8 cellular contexts compared by ENCODE assay signal in genomic region chr1:39214021-39214713, GRCh38. TPM values are rescaled to one million over a fixed set of nuclear protein-coding genes. Genes with fewer than 3 reads are reported as not detected.
DNase-seq lines count a peak whose midpoint lies in the region; ATAC-seq and TF ChIP-seq lines count a peak whose summit lies in the region.

No MANE protein-coding gene starts in this region.

- peak in 1 of 7 donors; percentile 38 for DNase-seq in adrenal gland
- peak; percentile 40 for DNase-seq in iPS-NIHi11 (ENCODE audit: low spot score)
- no peak for DNase-seq in NAMALWA (ENCODE audit: low spot score)
- DNase-seq in NCI-H1417 treated with DMSO at 0.1 percent for 48 hours (lab: John Stamatoyannopoulos, UW), result no peak
- DNase-seq in stimulated activated CD4-positive, alpha-beta T cell treated with anti-CD3 and anti-CD28 coated beads, Interleukin-4, amount 100 ng/mL, for 24 hours, result no peak

- ATAC-seq in HG02981 (IDR thresholded peaks at IDR 0.05; ENCODE audit: unreplicated experiment), result no peak

- peak overlapping the region; percentile 1; the same call in 1 of the 2 replicates for H3K27ac ChIP-seq in HUES6 (ENCODE audit: low read depth, low read length)
- H3K27ac ChIP-seq in adrenal gland, result peak overlapping the region; percentile 52 to 79 (median 58)
- peak overlapping the region in 19 of 21 experiments; percentile 4 to 84 (median 55) for H3K27ac ChIP-seq in skin epidermis

- H3K4me1 ChIP-seq in HUES6 (ENCODE audit: control insufficient read depth, insufficient read depth, low read length) (peaks cover 40% of the 10 kb centered on the region), adrenal gland (replicated peaks in 1 of 2) (peaks cover 37 to 40% of the 10 kb centered on the region in 2 donors)

- TF ChIP-seq POLR2A in adrenal gland (IDR thresholded peaks at IDR 0.05), result no peak

- no peaks in the 10 kb centered on the region for H3K9me3 ChIP-seq in HUES6 (ENCODE audit: control insufficient read depth, insufficient read depth, low read depth, low read length)
- no peaks in the 10 kb centered on the region for H3K9me3 ChIP-seq in adrenal gland (replicated peaks in 1 of 3)

- intact Hi-C loops in adrenal gland (cut with DNase I), result no loop called here

- WGBS in adrenal gland, 4 donors, result 33 to 44% (median 39%) methylated on average over 7 of the region's 7 CpGs

- TF ChIP-seq CTCF in adrenal gland (IDR thresholded peaks at IDR 0.05), result no peak

- H3K27me3 ChIP-seq in HUES6 (ENCODE audit: control insufficient read depth, insufficient read depth, low read length), result no peaks in the 10 kb centered on the region
- H3K27me3 ChIP-seq in adrenal gland, result no peaks in the 10 kb centered on the region

- H3K4me3 ChIP-seq in HUES6 (ENCODE audit: low read depth, low read length) (no peak overlapping the region), adrenal gland (no peak overlapping the region), skin epidermis (no peak overlapping the region)

- peak overlapping the region; percentile 14 for H3K9ac ChIP-seq in HUES6 (ENCODE audit: low read length)

- H3K36me3 ChIP-seq in HUES6 (ENCODE audit: control insufficient read depth, insufficient read depth, low read length), result no peaks in the 10 kb centered on the region
- H3K36me3 ChIP-seq in adrenal gland (replicated peaks in 1 of 2), result no peaks in the 10 kb centered on the region

RNA-seq across cellular contexts. Expression of gene MACF1, which starts 9.7 kb away (rescaled TPM):
- 100 to 1,000 TPM; 189 to 334 (median 230) TPM for total RNA-seq in adrenal gland
- 100 to 1,000 TPM in 2 of 3 donors, 10 to 100 TPM in 1; 85.1 to 108 (median 108) TPM for polyA plus RNA-seq in adrenal gland

Comparison
In these comparisons a context has a peak if more than half of its experiments do, and no peak if none do; other contexts are left out.
1. H3K27ac ChIP-seq: peak in every context shown above with its lines; median percentile 58 in adrenal gland; 55 in skin epidermis; 1 in HUES6.